1 cellular context compared by ENCODE assay signal in genomic region chr12:9341260-9341585, GRCh38.
TF ChIP-seq lines count a peak whose summit lies in the region.

No MANE protein-coding gene starts in this region.

TF ChIP-seq in SK-N-SH, 30 proteins besides CTCF, POLR2A, EP300 and RAD21:
- TF ChIP-seq, protein P1, sequence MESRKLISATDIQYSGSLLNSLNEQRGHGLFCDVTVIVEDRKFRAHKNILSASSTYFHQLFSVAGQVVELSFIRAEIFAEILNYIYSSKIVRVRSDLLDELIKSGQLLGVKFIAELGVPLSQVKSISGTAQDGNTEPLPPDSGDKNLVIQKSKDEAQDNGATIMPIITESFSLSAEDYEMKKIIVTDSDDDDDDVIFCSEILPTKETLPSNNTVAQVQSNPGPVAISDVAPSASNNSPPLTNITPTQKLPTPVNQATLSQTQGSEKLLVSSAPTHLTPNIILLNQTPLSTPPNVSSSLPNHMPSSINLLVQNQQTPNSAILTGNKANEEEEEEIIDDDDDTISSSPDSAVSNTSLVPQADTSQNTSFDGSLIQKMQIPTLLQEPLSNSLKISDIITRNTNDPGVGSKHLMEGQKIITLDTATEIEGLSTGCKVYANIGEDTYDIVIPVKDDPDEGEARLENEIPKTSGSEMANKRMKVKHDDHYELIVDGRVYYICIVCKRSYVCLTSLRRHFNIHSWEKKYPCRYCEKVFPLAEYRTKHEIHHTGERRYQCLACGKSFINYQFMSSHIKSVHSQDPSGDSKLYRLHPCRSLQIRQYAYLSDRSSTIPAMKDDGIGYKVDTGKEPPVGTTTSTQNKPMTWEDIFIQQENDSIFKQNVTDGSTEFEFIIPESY (IDR thresholded peaks at IDR 0.05; ENCODE audit: borderline replicate concordance, low read depth): no peak
- TF ChIP-seq, protein P2, sequence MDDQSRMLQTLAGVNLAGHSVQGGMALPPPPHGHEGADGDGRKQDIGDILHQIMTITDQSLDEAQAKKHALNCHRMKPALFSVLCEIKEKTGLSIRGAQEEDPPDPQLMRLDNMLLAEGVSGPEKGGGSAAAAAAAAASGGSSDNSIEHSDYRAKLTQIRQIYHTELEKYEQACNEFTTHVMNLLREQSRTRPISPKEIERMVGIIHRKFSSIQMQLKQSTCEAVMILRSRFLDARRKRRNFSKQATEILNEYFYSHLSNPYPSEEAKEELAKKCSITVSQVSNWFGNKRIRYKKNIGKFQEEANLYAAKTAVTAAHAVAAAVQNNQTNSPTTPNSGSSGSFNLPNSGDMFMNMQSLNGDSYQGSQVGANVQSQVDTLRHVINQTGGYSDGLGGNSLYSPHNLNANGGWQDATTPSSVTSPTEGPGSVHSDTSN (IDR thresholded peaks at IDR 0.05): no peak
- no peak for TF ChIP-seq MXI1 (IDR thresholded peaks at IDR 0.05; ENCODE audit: low read depth, low read length)
- TF ChIP-seq IRF3 (IDR thresholded peaks at IDR 0.05; ENCODE audit: low read depth, low read length): no peak
- no peak for TF ChIP-seq GATA2 (CRISPR knock-in tag; IDR thresholded peaks at IDR 0.05)
